19 cellular contexts compared by ENCODE assay signal in genomic region chr13:75251188-75251587, GRCh38.
"Had no signal": no experiment of that assay in that cellular context is flagged by ENCODE, and none has a peak within 500 bp of the region (broad histone marks: within the 10 kb centered on the region; RNA-seq: fewer than 3 reads in every experiment).

No MANE protein-coding gene starts in this region.

- H3K27ac Mint-ChIP-seq: activated naive CD4-positive, alpha-beta T cell treated with anti-CD3 and anti-CD28 coated beads, Interleukin-2, amount 50 U/mL, for 24 hours; activated T-cell treated with anti-CD3 and anti-CD28 coated beads, Interleukin-2, amount 50 U/mL, for 72 hours; mesothelial cell of epicardium; natural killer cell treated with Interleukin-12 subunit alpha and Interleukin-12 subunit beta and Interleukin-15 and Interleukin-18, amount 100 ng/mL, for 72 hours; stimulated activated naive CD8-positive, alpha-beta T cell treated with anti-CD3 and anti-CD28 coated beads, Interleukin-15, Interleukin-2, amounts not matched to agents 100 ng/mL and 50 ng/mL, for 24 hours had no signal

- H3K4me3 ChIP-seq: adrenal gland, esophagus muscularis mucosa, lower lobe of right lung, tibial nerve had no signal

- H3K27me3 ChIP-seq: adrenal gland, esophagus muscularis mucosa, tibial nerve had no signal

- H3K4me1 ChIP-seq: adrenal gland, esophagus muscularis mucosa, lower lobe of right lung had no signal

- H3K36me3 Mint-ChIP-seq: activated naive CD4-positive, alpha-beta T cell treated with anti-CD3 and anti-CD28 coated beads, Interleukin-2, amount 50 U/mL, for 24 hours; mesothelial cell of epicardium; natural killer cell treated with Interleukin-12 subunit alpha and Interleukin-12 subunit beta and Interleukin-15 and Interleukin-18, amount 100 ng/mL, for 72 hours had no signal

- ATAC-seq: activated T-cell treated with anti-CD3 and anti-CD28 coated beads, Interleukin-2, amount 50 U/mL, for 72 hours; lower lobe of right lung; natural killer cell treated with Interleukin-12 subunit alpha and Interleukin-12 subunit beta and Interleukin-15 and Interleukin-18, amount 100 ng/mL, for 72 hours had no signal

- DNase-seq: activated CD4-positive, alpha-beta T cell treated with anti-CD3 and anti-CD28 coated beads for 1 hour; activated CD8-positive, alpha-beta memory T cell treated with anti-CD3 and anti-CD28 coated beads for 24 hours; activated CD8-positive, alpha-beta memory T cell treated with anti-CD3 and anti-CD28 coated beads, Interleukin-2, amount 50 U/mL, for 48 hours; activated gamma-delta T cell; activated T-cell treated with anti-CD3 and anti-CD28 coated beads, Interleukin-2, amount 50 U/mL, for 72 hours; adrenal gland; effector CD8-positive, alpha-beta T cell; left cardiac atrium; lower lobe of right lung; nucleus accumbens; retina; WERI-Rb-1 had no signal

- H3K9me3 Mint-ChIP-seq: activated naive CD4-positive, alpha-beta T cell treated with anti-CD3 and anti-CD28 coated beads, Interleukin-2, amount 50 U/mL, for 24 hours; central memory CD8-positive, alpha-beta T cell; natural killer cell treated with Interleukin-12 subunit alpha and Interleukin-12 subunit beta and Interleukin-15 and Interleukin-18, amount 100 ng/mL, for 72 hours; stimulated activated naive CD8-positive, alpha-beta T cell treated with anti-CD3 and anti-CD28 coated beads, Interleukin-15, Interleukin-2, amounts not matched to agents 100 ng/mL and 50 ng/mL, for 24 hours had no signal

- H3K27me3 Mint-ChIP-seq: activated naive CD4-positive, alpha-beta T cell treated with anti-CD3 and anti-CD28 coated beads, Interleukin-2, amount 50 U/mL, for 24 hours had no signal

- H3K36me3 ChIP-seq: adrenal gland, esophagus muscularis mucosa, lower lobe of right lung, tibial nerve, WERI-Rb-1 had no signal

- H3K4me1 Mint-ChIP-seq: activated naive CD4-positive, alpha-beta T cell treated with anti-CD3 and anti-CD28 coated beads, Interleukin-2, amount 50 U/mL, for 24 hours; central memory CD8-positive, alpha-beta T cell had no signal

- H3K9me3 ChIP-seq: adrenal gland, esophagus muscularis mucosa, lower lobe of right lung had no signal

- H3K27ac ChIP-seq: adrenal gland, esophagus muscularis mucosa, lower lobe of right lung, tibial nerve, WERI-Rb-1 had no signal

- H3K4me3 Mint-ChIP-seq: activated naive CD4-positive, alpha-beta T cell treated with anti-CD3 and anti-CD28 coated beads, Interleukin-2, amount 50 U/mL, for 24 hours; activated T-cell treated with anti-CD3 and anti-CD28 coated beads, Interleukin-2, amount 50 U/mL, for 72 hours; central memory CD8-positive, alpha-beta T cell; mesothelial cell of epicardium; natural killer cell treated with Interleukin-12 subunit alpha and Interleukin-12 subunit beta and Interleukin-15 and Interleukin-18, amount 100 ng/mL, for 72 hours; stimulated activated naive CD8-positive, alpha-beta T cell treated with anti-CD3 and anti-CD28 coated beads, Interleukin-15, Interleukin-2, amounts not matched to agents 100 ng/mL and 50 ng/mL, for 24 hours had no signal
